In genomic region chr6:87473419-87473903, GRCh38 we compare ENCODE assay signal across 8 cellular contexts. TPM values are rescaled to one million over a fixed set of nuclear protein-coding genes. Genes with fewer than 3 reads are reported as not detected.
DNase-seq lines count a peak whose midpoint lies in the region; ATAC-seq, FAIRE-seq and TF ChIP-seq lines count a peak whose summit lies in the region.

No MANE protein-coding gene starts in this region.

- H3K9me3 Mint-ChIP-seq in astrocyte (ENCODE audit: unreplicated experiment) = peaks cover 3% of the 10 kb centered on the region

- POLR2A ChIA-PET in BJ (lab: Charles Lee) = interaction anchor here (0.5 kb wide), 1 partner anchor 116 kb away, joined by 5 read pairs; no protein-coding TSS in a partner anchor

- H3K27ac Mint-ChIP-seq in astrocyte (ENCODE audit: unreplicated experiment) = peak overlapping the region; percentile 85

- peaks cover 9% of the 10 kb centered on the region for H3K4me1 Mint-ChIP-seq in astrocyte (ENCODE audit: low read depth, unreplicated experiment)

- peaks cover 5% of the 10 kb centered on the region for H3K36me3 Mint-ChIP-seq in astrocyte (ENCODE audit: low read depth, unreplicated experiment)

- H3K36me3 ChIP-seq in BJ (ENCODE audit: control insufficient read depth, insufficient read depth, low read length) (no peaks in the 10 kb centered on the region), astrocyte (ENCODE audit: insufficient read depth, low read length) (peaks cover 5% of the 10 kb centered on the region), iPS-18a (ENCODE audit: control insufficient read depth, low read depth, low read length) (no peaks in the 10 kb centered on the region)

- DNase-seq in BJ (ENCODE audit: low read depth) = no peak
- peak; percentile 24 for DNase-seq in NOMO-1 treated with DMSO at 0.1 percent for 48 hours (lab: John Stamatoyannopoulos, UW; ENCODE audit: unreplicated experiment)
- peak; percentile 45 for DNase-seq in astrocyte (ENCODE audit: low read depth)
- DNase-seq in stimulated activated CD4-positive, alpha-beta T cell treated with anti-CD3 and anti-CD28 coated beads, Interleukin-15, amount 100 ng/mL, for 48 hours (ENCODE audit: low read depth in 2 of 2) = peak; percentile 33 to 39
- no peak for DNase-seq in GDM1 (lab: John Stamatoyannopoulos, UW)

- H3K27me3 ChIP-seq in BJ (ENCODE audit: control insufficient read depth, insufficient read depth, low read length) (no peaks in the 10 kb centered on the region), astrocyte (ENCODE audit: insufficient read depth, low read length) (no peaks in the 10 kb centered on the region), iPS-18a (ENCODE audit: control insufficient read depth, insufficient read depth, low read length) (peaks cover 10% of the 10 kb centered on the region)

- H3K27ac ChIP-seq in astrocyte (ENCODE audit: low read depth, low read length) (peak overlapping the region; percentile 96), iPS-18a (ENCODE audit: low read length) (no peak overlapping the region)

- H3K79me2 ChIP-seq in astrocyte (ENCODE audit: insufficient read depth, low read length) = peaks cover 19% of the 10 kb centered on the region

- peak; percentile 45 for ATAC-seq in GM18520 (IDR thresholded peaks at IDR 0.05; ENCODE audit: unreplicated experiment)
- ATAC-seq in HG03039 (IDR thresholded peaks at IDR 0.05; ENCODE audit: unreplicated experiment) = peak; percentile 58

- CTCF ChIA-PET in BJ (lab: Yijun Ruan, JAX) = no interaction called here

- TF ChIP-seq CTCF in BJ (IDR thresholded peaks at IDR 0.05; ENCODE audit: insufficient read depth, low read depth, low read length) (no peak), astrocyte (IDR thresholded peaks at IDR 0.05; ENCODE audit: insufficient read depth, low read depth, low read length) (no peak)

- H3K27me3 Mint-ChIP-seq in astrocyte (ENCODE audit: low read depth, unreplicated experiment) = no peaks in the 10 kb centered on the region

- peak overlapping the region; percentile 100 for H2AFZ ChIP-seq in astrocyte (ENCODE audit: low read depth, low read length)

- H3K9me3 ChIP-seq in astrocyte (ENCODE audit: insufficient read depth, low read depth, low read length) = no peaks in the 10 kb centered on the region
- no peaks in the 10 kb centered on the region for H3K9me3 ChIP-seq in iPS-18a (ENCODE audit: control insufficient read depth, low read depth, low read length)

- peak overlapping the region; percentile 91 for H3K4me2 ChIP-seq in astrocyte (ENCODE audit: low read length)

- H3K4me1 ChIP-seq in astrocyte (ENCODE audit: insufficient read depth, low read length) = peaks cover 7% of the 10 kb centered on the region
- H3K4me1 ChIP-seq in iPS-18a (ENCODE audit: control insufficient read depth, low read depth, low read length) = peaks cover 7% of the 10 kb centered on the region

- H3K9ac ChIP-seq in astrocyte (ENCODE audit: low read length) (peak overlapping the region; percentile 97), iPS-18a (ENCODE audit: low read length) (peak overlapping the region; percentile 73)

- no peak for FAIRE-seq in astrocyte (lab: Jason Lieb, UNC)

- H3K4me3 Mint-ChIP-seq in astrocyte (ENCODE audit: unreplicated experiment) = peak overlapping the region; percentile 95

- peak overlapping the region; percentile 82 for H3K4me3 ChIP-seq in BJ (ENCODE audit: low read depth, low read length)
- peak overlapping the region; percentile 96 for H3K4me3 ChIP-seq in astrocyte (ENCODE audit: insufficient read depth, low read depth, low read length)
- H3K4me3 ChIP-seq in iPS-18a (ENCODE audit: low read length) = peak overlapping the region; percentile 97

- H4K20me1 ChIP-seq in astrocyte (ENCODE audit: insufficient read depth, low read length) = peaks cover 3% of the 10 kb centered on the region

RNA-seq across cellular contexts. Expression of gene SLC35A1, which starts 0.7 kb away (rescaled TPM):
- polyA plus RNA-seq in BJ (2011; rRNA removed) = 10.5 and 21.1 TPM in 2 replicates
- polyA minus RNA-seq in BJ (2011; rRNA and poly(A)+ RNA removed) = 3.9 and 5.8 TPM in 2 replicates
- 15.0 and 16.4 TPM in 2 replicates for total RNA-seq in astrocyte

Comparison
In these comparisons a context has a peak if more than half of its experiments do, and no peak if none do; other contexts are left out.
1. DNase-seq: peak in NOMO-1 treated with DMSO at 0.1 percent for 48 hours (single experiment), astrocyte (single experiment) and stimulated activated CD4-positive, alpha-beta T cell treated with anti-CD3 and anti-CD28 coated beads, Interleukin-15, amount 100 ng/mL, for 48 hours (2 of 2); none in BJ (single experiment) and GDM1 (single experiment).
2. Peak in every context shown above with its lines, with median percentiles within 50 percentile points of each other: H3K4me3 ChIP-seq.